ENCODE assay signal across 18 cellular contexts in genomic region chr4:72467633-72468032, GRCh38.
A peak's percentile ranks its signal among the peaks of the same experiment; 100 is the strongest.
DNase-seq lines count a peak whose midpoint lies in the region; ATAC-seq, FAIRE-seq and TF ChIP-seq lines count a peak whose summit lies in the region.
"Had no signal": no experiment of that assay in that cellular context is flagged by ENCODE, and none has a peak within 500 bp of the region (broad histone marks: within the 10 kb centered on the region; RNA-seq: fewer than 3 reads in every experiment).

No MANE protein-coding gene starts in this region.

- H3K4me3 ChIP-seq in epithelial cell of esophagus (ENCODE audit: low read length) = no peak overlapping the region
- no peak overlapping the region for H3K4me3 ChIP-seq in coronary artery

- TF ChIP-seq CTCF in epithelial cell of esophagus (IDR thresholded peaks at IDR 0.05; ENCODE audit: insufficient read depth, low read depth, low read length, missing control alignments) = no peak
- no peak for TF ChIP-seq CTCF in coronary artery (IDR thresholded peaks at IDR 0.05)

- no peak for ATAC-seq in GM19397 (IDR thresholded peaks at IDR 0.05; ENCODE audit: unreplicated experiment)

- H3K27ac ChIP-seq in coronary artery = no peak overlapping the region
- H3K27ac ChIP-seq: HL-60 had no signal

- DNase-seq in COLO829 (ENCODE audit: low spot score) (peak; percentile 10), NCI-H226 (peak; percentile 27), epithelial cell of esophagus (ENCODE audit: low read depth) (peak; percentile 9), urothelium cell line (ENCODE audit: low spot score) (no peak), coronary artery (ENCODE audit: low spot score) (no peak)
- DNase-seq in stimulated activated CD4-positive, alpha-beta T cell treated with anti-CD3 and anti-CD28 coated beads, Interleukin-4, amount 100 ng/mL, for 4 hours = no peak
- DNase-seq: ACHN; BE2C; C1 segment of cervical spinal cord; Caco-2; CD4-positive, CD25-positive, alpha-beta regulatory T cell; CD8-positive, alpha-beta memory T cell; GF-D8; H9 had no signal

- peak; percentile 44 for FAIRE-seq in urothelium cell line (lab: Jason Lieb, UNC)
- FAIRE-seq: D721Med, H1 had no signal

Comparison
In these comparisons a context has a peak if more than half of its experiments do, and no peak if none do; other contexts are left out.
1. DNase-seq: peak in COLO829 (single experiment), NCI-H226 (single experiment) and epithelial cell of esophagus (single experiment); none in urothelium cell line (single experiment), stimulated activated CD4-positive, alpha-beta T cell treated with anti-CD3 and anti-CD28 coated beads, Interleukin-4, amount 100 ng/mL, for 4 hours (0 of 2) and coronary artery (single experiment).